In the genomic region with DNA sequence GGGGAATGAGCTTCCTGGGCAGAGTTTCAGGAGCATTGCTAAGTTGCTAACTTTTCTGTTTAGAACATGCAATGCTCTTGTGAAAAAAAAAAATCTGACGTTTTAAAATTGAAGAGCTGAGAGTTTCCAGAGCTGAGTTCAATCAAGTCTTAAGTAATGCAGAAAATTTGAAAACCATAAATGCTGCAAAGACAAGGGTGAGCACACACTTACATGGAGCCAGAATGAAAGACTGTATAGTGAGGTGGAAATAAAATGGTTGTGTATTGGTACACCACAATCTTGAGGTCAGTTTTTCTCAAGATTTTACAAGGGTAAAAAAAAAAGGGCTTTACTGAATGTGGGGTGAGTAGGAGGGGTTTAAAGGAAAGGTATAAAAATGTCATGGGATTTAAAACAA, we compare ENCODE assay signal across 30 cellular contexts.
"Had no signal": no experiment of that assay in that cellular context is flagged by ENCODE, and none has a peak within 500 bp of the region (broad histone marks: within the 10 kb centered on the region; RNA-seq: fewer than 3 reads in every experiment).

No MANE protein-coding gene starts in this region.

- H3K36me3 ChIP-seq: cardiac muscle cell, SJCRH30, WERI-Rb-1 had no signal

- H3K4me1 ChIP-seq: SJCRH30 had no signal

- H3K4me3 ChIP-seq: cardiac muscle cell, SJCRH30, SK-N-MC had no signal

- H3K9me3 ChIP-seq: SJCRH30 had no signal

- H3K27ac ChIP-seq: cardiac muscle cell, SJCRH30, SK-N-MC, WERI-Rb-1 had no signal

- DNase-seq: activated CD4-positive, alpha-beta memory T cell treated with anti-CD3 and anti-CD28 coated beads, Interleukin-2, amount 10 ng/mL, durations not matched to agents 7 days and 5 days; activated CD4-positive, alpha-beta T cell treated with anti-CD3 and anti-CD28 coated beads for 1 hour; activated CD4-positive, alpha-beta T cell treated with anti-CD3 and anti-CD28 coated beads for 48 hours; activated CD4-positive, CD25-positive, alpha-beta regulatory T cell; activated effector memory CD4-positive, alpha-beta T cell treated with anti-CD3 and anti-CD28 coated beads, Interleukin-2, amount 50 U/mL, for 16 hours; activated naive CD4-positive, alpha-beta T cell; activated naive CD4-positive, alpha-beta T cell treated with anti-CD3 and anti-CD28 coated beads, Interleukin-2, amount 50 U/mL, for 16 hours; activated naive CD8-positive, alpha-beta T cell treated with anti-CD3 and anti-CD28 coated beads for 36 hours; activated T-cell treated with anti-CD3 and anti-CD28 coated beads, Interleukin-2, amount 50 U/mL, for 1 hour; activated T-cell treated with anti-CD3 and anti-CD28 coated beads, Interleukin-2, amount 50 U/mL, for 72 hours; amniotic stem cell; aorta; NCI-H1105 treated with DMSO at 0.1 percent for 48 hours; NCI-H1436; NCI-H1694; NCI-H1930; NCI-H2081 treated with DMSO at 0.1 percent for 48 hours; NCI-H226; NCI-H446 treated with DMSO at 0.1 percent for 48 hours; NCI-H524; NCI-H69; NCI-H82; SHP77; SJCRH30; T1000; WERI-Rb-1 had no signal

- ATAC-seq: activated T-cell treated with anti-CD3 and anti-CD28 coated beads, Interleukin-2, amount 50 U/mL, for 72 hours; activated T-helper 17 cell treated with anti-CD3 and anti-CD28 coated beads, Interleukin-2, amount 50 U/mL, for 72 hours; Panc1 had no signal

- H3K27me3 ChIP-seq: cardiac muscle cell had no signal
